16 cellular contexts compared by ENCODE assay signal in genomic region chr5:135559342-135559741, GRCh38. TPM values are rescaled to one million over a fixed set of nuclear protein-coding genes. Genes with fewer than 3 reads are reported as not detected.
DNase-seq lines count a peak whose midpoint lies in the region; ATAC-seq, FAIRE-seq and TF ChIP-seq lines count a peak whose summit lies in the region.
"Had no signal": no experiment of that assay in that cellular context is flagged by ENCODE, and none has a peak within 500 bp of the region (broad histone marks: within the 10 kb centered on the region; RNA-seq: fewer than 3 reads in every experiment).

No MANE protein-coding gene starts in this region.

- no peak overlapping the region for H3K4me2 ChIP-seq in A549
- H3K4me2 ChIP-seq in PC-3 (ENCODE audit: low read length) = no peak overlapping the region
- H3K4me2 ChIP-seq: BLaER1 had no signal

- H3K27me3 ChIP-seq in PC-3 (ENCODE audit: low read length) = peaks cover 9% of the 10 kb centered on the region
- H3K27me3 ChIP-seq: BLaER1 had no signal

- no peak overlapping the region for H3K9ac ChIP-seq in PC-3 (ENCODE audit: low read length)
- H3K9ac ChIP-seq: BLaER1 had no signal

- TF ChIP-seq CTCF in A549 (IDR thresholded peaks at IDR 0.05) (no peak), PC-3 (conservative IDR thresholded peaks at IDR 0.05; ENCODE audit: low read depth, low read length) (no peak), epithelial cell of esophagus (IDR thresholded peaks at IDR 0.05; ENCODE audit: insufficient read depth, low read depth, low read length, missing control alignments) (no peak)

- H3K27ac ChIP-seq in A549 (no peak overlapping the region), PC-3 (ENCODE audit: low read length) (no peak overlapping the region)
- H3K27ac ChIP-seq: BLaER1 had no signal

- no peaks in the 10 kb centered on the region for H3K36me3 ChIP-seq in PC-3 (ENCODE audit: low read depth, low read length)
- H3K36me3 ChIP-seq: BLaER1 had no signal

- FAIRE-seq in A549 (lab: Jason Lieb, UNC) = no peak
- FAIRE-seq: islet of Langerhans had no signal

- POLR2A ChIA-PET in A549 (lab: Yijun Ruan, JAX) (no interaction called here), PC-3 (lab: Charles Lee; ENCODE audit: unreplicated experiment) (interaction anchor here (0.7 kb wide), 1 partner anchor 111 kb away, joined by 4 read pairs; no protein-coding TSS in a partner anchor)

- no peaks in the 10 kb centered on the region for H3K4me1 ChIP-seq in A549
- no peaks in the 10 kb centered on the region for H3K4me1 ChIP-seq in PC-3 (ENCODE audit: insufficient read depth, low read length)

- intact Hi-C loops in PC-3 (cut with micrococcal nuclease) = no loop called here

- TF ChIP-seq POLR2A in A549 (IDR thresholded peaks at IDR 0.05; ENCODE audit: low read length) = no peak

- CTCF ChIA-PET in A549 (lab: Yijun Ruan, JAX) (interaction anchor here (0.5 to 34.8 kb wide), 10 partner anchors 2 to 654 kb away, joined by 3 to 1932 read pairs (median 8); partner anchors contain the start of genes CXCL14, DCANP1, SLC25A48 and TIFAB), PC-3 (lab: Charles Lee) (no interaction called here)

- no peaks in the 10 kb centered on the region for H3K79me2 ChIP-seq in PC-3 (ENCODE audit: low read length)

- H3K4me3 ChIP-seq in A549 (no peak overlapping the region), PC-3 (ENCODE audit: low read length) (no peak overlapping the region), epithelial cell of esophagus (ENCODE audit: low read length) (no peak overlapping the region)
- H3K4me3 ChIP-seq: BLaER1 had no signal

- no peaks in the 10 kb centered on the region for H3F3A ChIP-seq in PC-3 (ENCODE audit: low read length, unreplicated experiment)

- no peak overlapping the region for H2AFZ ChIP-seq in PC-3 (ENCODE audit: low read length)

- 79% methylated on average over 6 of the region's 6 CpGs for whole genome bisulfite sequencing in A549 (ENCODE audit: missing lambda C conversion rate)

- TF ChIP-seq EP300 in A549 (IDR thresholded peaks at IDR 0.05) = no peak

- no peaks in the 10 kb centered on the region for H3K9me2 ChIP-seq in PC-3 (replicated peaks; ENCODE audit: low read length)

- DNase-seq in A549 (ENCODE audit: low read depth in 1 of 2, low spot score in 1 of 2) = peak; percentile 38 to 44
- peak; percentile 32 for DNase-seq in GM03348 (ENCODE audit: low spot score)
- DNase-seq in PC-3 = peak; percentile 19
- peak; percentile 39 for DNase-seq in epithelial cell of esophagus (ENCODE audit: low read depth)
- DNase-seq in NCI-H2107 (lab: John Stamatoyannopoulos, UW) = no peak
- DNase-seq in NCI-H1930 (lab: John Stamatoyannopoulos, UW) = no peak
- DNase-seq in NCI-H2196 treated with DMSO at 0.1 percent for 48 hours (lab: John Stamatoyannopoulos, UW; ENCODE audit: unreplicated experiment) = no peak
- DNase-seq: NCI-H446 treated with DMSO at 0.1 percent for 48 hours; SHP77 treated with DMSO at 0.1 percent for 48 hours; stimulated activated CD4-positive, alpha-beta T cell treated with anti-CD3 and anti-CD28 coated beads, Interleukin-4, amount 100 ng/mL, for 4 hours; stimulated activated naive CD8-positive, alpha-beta T cell treated with anti-CD3 and anti-CD28 coated beads, Interleukin-15, Interleukin-2, amounts not matched to agents 100 U/mL and 50 U/mL, for 24 hours had no signal

- H4K20me1 ChIP-seq in PC-3 (ENCODE audit: low read length) = no peaks in the 10 kb centered on the region
- H4K20me1 ChIP-seq: BLaER1 had no signal

- BruUV-seq in PC-3 (replicated peaks; lab: Mats Ljungman, UMichigan) = no TSS peak

- no peaks in the 10 kb centered on the region for H3K9me3 ChIP-seq in A549
- no peaks in the 10 kb centered on the region for H3K9me3 ChIP-seq in PC-3 (ENCODE audit: low read length)
- H3K9me3 ChIP-seq: BLaER1 had no signal

- TF ChIP-seq RAD21 in A549 (conservative IDR thresholded peaks at IDR 0.05 in 1 of 2, IDR thresholded peaks at IDR 0.05 in 1 of 2) = no peak

- ATAC-seq in A549 (peak in 1 of 2 experiments; percentile 60; a peak in 3 of 6 replicates), PC-3 (no peak), HG03442 (IDR thresholded peaks at IDR 0.05; ENCODE audit: unreplicated experiment) (no peak)
- ATAC-seq: stimulated activated naive CD8-positive, alpha-beta T cell treated with anti-CD3 and anti-CD28 coated beads, Interleukin-15, Interleukin-2, amounts not matched to agents 100 U/mL and 50 U/mL, for 24 hours had no signal

TF ChIP-seq in A549, 52 proteins besides CTCF, POLR2A, EP300 and RAD21:
- peak; percentile 85 for TF ChIP-seq USF2 (IDR thresholded peaks at IDR 0.05)
- no peak for TF ChIP-seq BHLHE40 (IDR thresholded peaks at IDR 0.05; ENCODE audit: low read depth, low read length)

RNA-seq across cellular contexts. Expression of gene CXCL14, which starts 19.4 kb away (rescaled TPM):
- polyA plus RNA-seq in A549 (2011; rRNA removed) (not detected in 2 replicates), A549 (2017; fragmentation: RNase III; extraction: RNeasy Plus Mini Kit Qiagen cat#74134 plus additional on column Dnase treatment) (0.12 to 0.15 TPM (median 0.13 TPM) in 3 replicates)
- 0.03 TPM in 2 replicates for polyA plus RNA-seq in A549 (2012; cell fraction: cytosol; rRNA removed)
- polyA plus RNA-seq in A549 (2012; cell fraction: nucleus; rRNA removed) = 0.04 and 0.06 TPM in 2 replicates
- polyA minus RNA-seq in A549 (2011; rRNA and poly(A)+ RNA removed) = not detected in 2 replicates
- not detected in 2 replicates for total RNA-seq in PC-3 (2014; rRNA removed)
- total RNA-seq: pulmonary artery endothelial cell had no signal

RNA-seq across cellular contexts. Expression of gene NEUROG1, which starts 23.6 kb away (rescaled TPM):
- polyA plus RNA-seq in A549 (2011; rRNA removed) (not detected in 2 replicates), A549 (2017; fragmentation: RNase III; extraction: RNeasy Plus Mini Kit Qiagen cat#74134 plus additional on column Dnase treatment) (not detected in 3 replicates)
- not detected in 2 replicates for polyA plus RNA-seq in A549 (2012; cell fraction: cytosol; rRNA removed)
- not detected in 2 replicates for polyA plus RNA-seq in A549 (2012; cell fraction: nucleus; rRNA removed)
- polyA minus RNA-seq in A549 (2011; rRNA and poly(A)+ RNA removed) = not detected in 2 replicates
- total RNA-seq in PC-3 (2014; rRNA removed) = not detected in 2 replicates
- total RNA-seq: pulmonary artery endothelial cell had no signal
- polyA plus RNA-seq: adipose tissue had no signal

Comparison
In these comparisons a context has a peak if more than half of its experiments do, and no peak if none do; other contexts are left out.
1. DNase-seq: peak in A549 (2 of 2), GM03348 (single experiment), PC-3 (single experiment) and epithelial cell of esophagus (single experiment); none in NCI-H2107 (single experiment), NCI-H1930 (0 of 2) and NCI-H2196 treated with DMSO at 0.1 percent for 48 hours (single experiment).